Comparison of ENCODE assay signal across 1 cellular context in the genomic region with DNA sequence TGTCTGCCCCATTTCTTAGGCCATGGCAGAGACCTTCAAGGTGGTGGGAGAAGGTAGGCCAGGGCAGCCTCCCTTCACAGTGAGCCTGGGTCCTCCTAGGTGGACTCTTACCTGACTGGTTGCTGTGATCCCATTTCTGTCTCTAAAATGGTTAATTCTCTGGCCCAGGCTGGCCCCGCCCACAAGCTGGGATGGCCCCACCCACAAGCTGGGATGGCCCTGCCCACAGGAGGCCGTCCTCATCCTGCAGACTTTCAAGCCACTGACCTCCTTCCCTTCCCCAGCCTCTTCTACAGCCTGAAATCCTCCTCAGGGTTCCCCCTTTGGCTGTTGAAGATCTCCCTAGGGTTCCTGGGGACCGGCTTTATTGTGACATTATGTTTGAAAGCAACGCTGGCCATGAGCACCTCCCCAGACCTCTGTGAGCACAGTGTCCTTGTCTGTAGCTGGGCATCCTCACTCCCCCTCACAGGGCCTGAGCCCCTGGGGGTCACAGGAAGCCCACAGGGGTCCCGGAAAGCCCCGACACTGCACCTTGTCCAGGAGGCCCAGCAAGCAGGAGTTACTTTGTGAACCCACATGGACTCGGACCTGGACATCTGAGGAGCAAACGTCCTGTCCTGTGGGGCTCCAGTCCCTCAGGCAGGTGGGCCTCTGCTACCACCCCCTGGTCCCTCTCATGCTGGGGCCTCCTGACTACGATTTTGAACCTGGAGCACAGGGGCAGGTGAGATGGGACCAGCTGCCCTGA.
TF ChIP-seq lines count a peak whose summit lies in the region.

No MANE protein-coding gene starts in this region.

TF ChIP-seq in HepG2, 621 proteins besides CTCF, POLR2A, EP300 and RAD21 (continued from another document):
- no peak for TF ChIP-seq ZNF646 (CRISPR knock-in tag; IDR thresholded peaks at IDR 0.05)
